Comparison of ENCODE assay signal across 20 cellular contexts in the genomic region with DNA sequence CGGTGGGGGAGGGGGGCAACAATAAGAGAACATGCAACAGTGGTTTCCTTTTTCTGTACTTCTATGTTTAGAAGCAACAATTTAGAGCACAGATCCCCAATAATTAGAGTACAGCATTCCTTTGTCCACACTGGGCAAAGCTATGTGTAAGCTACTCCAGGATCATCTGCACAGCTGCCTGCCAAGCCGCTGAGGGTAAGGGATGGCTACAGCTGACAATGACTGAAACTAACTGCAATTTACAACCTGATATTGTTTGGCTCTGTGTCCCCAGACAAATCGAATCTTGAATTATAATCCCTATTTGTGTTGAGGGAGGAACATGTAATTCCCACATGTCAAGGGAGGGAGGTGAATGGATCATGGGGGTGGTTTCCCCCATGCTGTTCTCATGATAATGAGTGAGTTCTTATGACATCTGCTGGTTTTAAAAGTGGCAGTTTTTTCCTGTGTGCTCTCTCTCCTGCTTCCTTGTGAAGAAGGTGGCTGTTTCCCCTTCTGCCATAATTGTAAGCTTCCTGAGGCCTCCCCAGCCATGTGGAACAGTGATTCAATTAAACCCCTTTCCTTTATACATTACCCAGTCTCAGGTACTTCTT. TPM values are rescaled to one million over a fixed set of nuclear protein-coding genes. Genes with fewer than 3 reads are reported as not detected.
DNase-seq lines count a peak whose midpoint lies in the region; ATAC-seq, FAIRE-seq and TF ChIP-seq lines count a peak whose summit lies in the region.
"Had no signal": no experiment of that assay in that cellular context is flagged by ENCODE, and none has a peak within 500 bp of the region (broad histone marks: within the 10 kb centered on the region; RNA-seq: fewer than 3 reads in every experiment).

No MANE protein-coding gene starts in this region.

- no peak overlapping the region for H3K4me3 ChIP-seq in naive thymus-derived CD4-positive, alpha-beta T cell (ENCODE audit: low read length)
- no peak overlapping the region for H3K4me3 ChIP-seq in PC-9
- H3K4me3 ChIP-seq: A549, lung, suprapubic skin had no signal

- peaks cover 52 to 74% (median 68%) of the 10 kb centered on the region in 7 donors for H3K4me1 Mint-ChIP-seq in naive thymus-derived CD4-positive, alpha-beta T cell

- no peaks in the 10 kb centered on the region for H3K9me3 ChIP-seq in naive thymus-derived CD4-positive, alpha-beta T cell (ENCODE audit: control insufficient read depth in 2 of 3, low read length in 3 of 3)
- H3K9me3 ChIP-seq in PC-9 (ENCODE audit: insufficient read depth, low read depth), result no peaks in the 10 kb centered on the region; the same call in 1 of the 2 replicates
- H3K9me3 ChIP-seq: A549, SK-N-SH, suprapubic skin had no signal

- H3K27ac Mint-ChIP-seq in naive thymus-derived CD4-positive, alpha-beta T cell, result peak overlapping the region; percentile 45 to 97 (median 84)

- H3K9me3 Mint-ChIP-seq in naive thymus-derived CD4-positive, alpha-beta T cell, result peaks cover 0 to 16% (median 2%) of the 10 kb centered on the region in 11 donors

- no peaks in the 10 kb centered on the region for H4K20me1 ChIP-seq in PC-9 (ENCODE audit: insufficient read depth)

- H3K36me3 ChIP-seq in naive thymus-derived CD4-positive, alpha-beta T cell (ENCODE audit: control insufficient read depth in 2 of 3, insufficient read depth in 3 of 3, low read length in 3 of 3), result no peaks in the 10 kb centered on the region
- H3K36me3 ChIP-seq in PC-9 (ENCODE audit: low read depth), result no peaks in the 10 kb centered on the region
- H3K36me3 ChIP-seq: brain microvascular endothelial cell, suprapubic skin had no signal

- no peaks in the 10 kb centered on the region for H3K9me2 ChIP-seq in PC-9 (ENCODE audit: insufficient read depth)
- H3K9me2 ChIP-seq: SK-N-SH had no signal

- H3K4me3 Mint-ChIP-seq in naive thymus-derived CD4-positive, alpha-beta T cell, result peak overlapping the region in 8 of 10 donors; percentile 34 to 81 (median 66)

- FAIRE-seq in GM12891 (lab: Jason Lieb, UNC), result no peak
- FAIRE-seq: A549 had no signal

- H3K4me1 ChIP-seq in naive thymus-derived CD4-positive, alpha-beta T cell (ENCODE audit: control insufficient read depth in 2 of 2, insufficient read depth in 2 of 2, low read length in 2 of 2), result peaks cover 27 to 41% of the 10 kb centered on the region in 2 donors
- no peaks in the 10 kb centered on the region for H3K4me1 ChIP-seq in PC-9 (replicated peaks; ENCODE audit: insufficient read depth)
- H3K4me1 ChIP-seq: A549 had no signal

- no peak for TF ChIP-seq POLR2A in GM12891 (IDR thresholded peaks at IDR 0.05; ENCODE audit: low read depth, low read length)

- peaks cover 0 to 52% (median 7%) of the 10 kb centered on the region in 5 donors for H3K36me3 Mint-ChIP-seq in naive thymus-derived CD4-positive, alpha-beta T cell

- no peak overlapping the region for H2AFZ ChIP-seq in PC-9

- H3K79me2 ChIP-seq in PC-9 (ENCODE audit: low read depth), result no peaks in the 10 kb centered on the region

- POLR2A ChIA-PET in naive thymus-derived CD4-positive, alpha-beta T cell (lab: Charles Lee), result no interaction called here
- POLR2A ChIA-PET in PC-9 (lab: Charles Lee; ENCODE audit: unreplicated experiment), result no interaction called here

- no peak overlapping the region for H3K27ac ChIP-seq in naive thymus-derived CD4-positive, alpha-beta T cell (ENCODE audit: low read depth, low read length)
- no peak overlapping the region for H3K27ac ChIP-seq in PC-9
- H3K27ac ChIP-seq: A549, brain microvascular endothelial cell, suprapubic skin had no signal

- no peaks in the 10 kb centered on the region for H3F3A ChIP-seq in PC-9 (ENCODE audit: insufficient read depth, low read depth)

- no TSS peak for BruUV-seq in PC-9 (replicated peaks; lab: Mats Ljungman, UMichigan)

- H3K27me3 Mint-ChIP-seq in naive thymus-derived CD4-positive, alpha-beta T cell, result no peaks in the 10 kb centered on the region

- intact Hi-C loops in naive thymus-derived CD4-positive, alpha-beta T cell (cut with micrococcal nuclease), result loop anchor here in 1 of 2 donors (1.0 to 2.0 kb wide), 3 partner anchors 18 to 88 kb away; no protein-coding TSS in a partner anchor
- intact Hi-C loops in PC-9 (cut with micrococcal nuclease; ENCODE audit: unreplicated experiment), result no loop called here

- ATAC-seq in HG03432 (IDR thresholded peaks at IDR 0.05; ENCODE audit: unreplicated experiment), result peak; percentile 28
- no peak for ATAC-seq in naive thymus-derived CD4-positive, alpha-beta T cell
- ATAC-seq: A549; activated CD4-positive, CD25-positive, alpha-beta regulatory T cell treated with anti-CD3 and anti-CD28 coated beads, Interleukin-2, amount 50 U/mL, for 24 hours had no signal

- CTCF ChIA-PET in naive thymus-derived CD4-positive, alpha-beta T cell (lab: Charles Lee), result no interaction called here
- CTCF ChIA-PET in PC-9 (lab: Charles Lee), result no interaction called here

- H3K27me3 ChIP-seq in naive thymus-derived CD4-positive, alpha-beta T cell (ENCODE audit: control insufficient read depth in 2 of 2, insufficient read depth in 2 of 2, low read length in 2 of 2), result no peaks in the 10 kb centered on the region
- H3K27me3 ChIP-seq in PC-9 (ENCODE audit: insufficient read depth, low read depth), result no peaks in the 10 kb centered on the region
- H3K27me3 ChIP-seq: brain microvascular endothelial cell, suprapubic skin had no signal

- no peak overlapping the region for H3K4me2 ChIP-seq in PC-9
- H3K4me2 ChIP-seq: A549, SK-N-SH had no signal

- no peak for TF ChIP-seq CTCF in PC-9 (conservative IDR thresholded peaks at IDR 0.05)

- peak; percentile 7 to 49 for DNase-seq in NOMO-1 (lab: John Stamatoyannopoulos, UW; ENCODE audit: unreplicated experiment in 2 of 2)
- no peak for DNase-seq in NOMO-1 treated with dmso at 0.1 percent for 144 hours (lab: John Stamatoyannopoulos, UW; ENCODE audit: unreplicated experiment)
- peak; percentile 18 for DNase-seq in UCSD-AML1 (lab: John Stamatoyannopoulos, UW; ENCODE audit: unreplicated experiment)
- DNase-seq in naive thymus-derived CD4-positive, alpha-beta T cell, result no peak
- DNase-seq in PC-9, result no peak
- no peak for DNase-seq in GM12891 (ENCODE audit: insufficient read length, low spot score)
- no peak for DNase-seq in T1000 (lab: John Stamatoyannopoulos, UW)
- DNase-seq: brain microvascular endothelial cell; Calu3; GOT3; KG1; NCI-H2029 treated with DMSO at 0.1 percent for 48 hours; occipital lobe; SK-N-SH; stimulated activated CD4-positive, alpha-beta T cell treated with anti-CD3 and anti-CD28 coated beads, Interleukin-12 subunit alpha, Interleukin-12 subunit beta, amount 100 ng/mL, for 4 hours had no signal

TF ChIP-seq in GM12891, 5 proteins besides CTCF, POLR2A, EP300 and RAD21:
- no peak for TF ChIP-seq POU2F2 (IDR thresholded peaks at IDR 0.05; ENCODE audit: low read depth, low read length)
- TF ChIP-seq SPI1 (IDR thresholded peaks at IDR 0.05; ENCODE audit: low read depth, low read length), result no peak
- TF ChIP-seq POLR2AphosphoS5 (IDR thresholded peaks at IDR 0.05; ENCODE audit: low read depth, low read length), result no peak
- TF ChIP-seq TAF1 (IDR thresholded peaks at IDR 0.05; ENCODE audit: low read depth, low read length), result no peak
- no peak for TF ChIP-seq PAX5 (IDR thresholded peaks at IDR 0.05; ENCODE audit: insufficient read depth, low read length, severe bottlenecking)

RNA-seq across cellular contexts. Expression of a gene that starts 54.8 kb away (rescaled TPM):
- total RNA-seq in naive thymus-derived CD4-positive, alpha-beta T cell, result 100 to 1,000 TPM in 1 of 5 experiments, 10 to 100 TPM in 4; 10.8 to 234 (median 45.0) TPM
- polyA plus RNA-seq in naive thymus-derived CD4-positive, alpha-beta T cell, result 10 to 100 TPM; 60.9 to 92.1 TPM
- total RNA-seq in PC-9 (2021), result 18.3 and 21.4 TPM in 2 replicates
- 7.5 TPM for polyA plus RNA-seq in GM12891 (2012; ENCODE audit: low read depth, missing spikeins)

Comparison
In these comparisons a context has a peak if more than half of its experiments do, and no peak if none do; other contexts are left out.
1. DNase-seq: peak in NOMO-1 (2 of 2) and UCSD-AML1 (single experiment); none in NOMO-1 treated with dmso at 0.1 percent for 144 hours (single experiment), naive thymus-derived CD4-positive, alpha-beta T cell (0 of 9), PC-9 (0 of 2), GM12891 (single experiment) and T1000 (single experiment).